18 cellular contexts compared by ENCODE assay signal in genomic region chr15:25403771-25404170, GRCh38.
"Had no signal": no experiment of that assay in that cellular context is flagged by ENCODE, and none has a peak within 500 bp of the region (broad histone marks: within the 10 kb centered on the region; RNA-seq: fewer than 3 reads in every experiment).

No MANE protein-coding gene starts in this region.

- H3K27me3 ChIP-seq: hepatocyte, left lung, tibial artery had no signal

- H3K4me3 ChIP-seq: hepatocyte, left lung, tibial artery had no signal

- H3K27me3 Mint-ChIP-seq: activated CD8-positive, alpha-beta T cell treated with anti-CD3 and anti-CD28 coated beads for 36 hours; activated naive CD8-positive, alpha-beta T cell; naive thymus-derived CD4-positive, alpha-beta T cell had no signal

- H3K9ac ChIP-seq: parathyroid adenoma had no signal

- H3K4me3 Mint-ChIP-seq: activated CD8-positive, alpha-beta T cell treated with anti-CD3 and anti-CD28 coated beads for 36 hours; activated naive CD8-positive, alpha-beta T cell; naive thymus-derived CD4-positive, alpha-beta T cell; stimulated activated effector memory CD8-positive, alpha-beta T cell treated with anti-CD3 and anti-CD28 coated beads, Interleukin-12 subunit alpha, Interleukin-12 subunit beta, amount 100 ng/mL, for 72 hours had no signal

- H3K9me3 Mint-ChIP-seq: stimulated activated effector memory CD8-positive, alpha-beta T cell treated with anti-CD3 and anti-CD28 coated beads, Interleukin-12 subunit alpha, Interleukin-12 subunit beta, amount 100 ng/mL, for 72 hours had no signal

- H2AFZ ChIP-seq: hepatocyte, parathyroid adenoma had no signal

- ATAC-seq: activated CD8-positive, alpha-beta T cell treated with anti-CD3 and anti-CD28 coated beads for 36 hours; left lung; naive thymus-derived CD4-positive, alpha-beta T cell; stimulated activated effector memory CD8-positive, alpha-beta T cell treated with anti-CD3 and anti-CD28 coated beads, Interleukin-12 subunit alpha, Interleukin-12 subunit beta, amount 100 ng/mL, for 72 hours had no signal

- H3K27ac Mint-ChIP-seq: activated CD8-positive, alpha-beta T cell treated with anti-CD3 and anti-CD28 coated beads for 36 hours; activated naive CD8-positive, alpha-beta T cell; naive thymus-derived CD4-positive, alpha-beta T cell; stimulated activated effector memory CD8-positive, alpha-beta T cell treated with anti-CD3 and anti-CD28 coated beads, Interleukin-12 subunit alpha, Interleukin-12 subunit beta, amount 100 ng/mL, for 72 hours had no signal

- DNase-seq: activated CD4-positive, alpha-beta T cell treated with anti-CD3 and anti-CD28 coated beads for 4 hours; activated CD8-positive, alpha-beta T cell treated with anti-CD3 and anti-CD28 coated beads for 36 hours; activated gamma-delta T cell; activated T-cell treated with anti-CD3 and anti-CD28 coated beads, Interleukin-2, amount 50 U/mL, for 48 hours; amniotic stem cell; left lung; mammary epithelial cell; naive thymus-derived CD4-positive, alpha-beta T cell; stimulated activated CD4-positive, alpha-beta T cell treated with anti-CD3 and anti-CD28 coated beads, Interleukin-12 subunit alpha, Interleukin-12 subunit beta, amount 100 ng/mL, for 4 hours; stimulated activated CD4-positive, alpha-beta T cell treated with anti-CD3 and anti-CD28 coated beads, Interleukin-2, amount 100 ng/mL, for 24 hours; tibial artery had no signal

- FAIRE-seq: endometrium, keratinocyte, urothelium cell line had no signal

- H3K27ac ChIP-seq: hepatocyte, left lung, parathyroid adenoma, tibial artery had no signal

- H3K4me2 ChIP-seq: hepatocyte had no signal
